ENCODE assay signal across 8 cellular contexts in genomic region chr2:15560988-15561573, GRCh38. TPM values are rescaled to one million over a fixed set of nuclear protein-coding genes. Genes with fewer than 3 reads are reported as not detected.
DNase-seq lines count a peak whose midpoint lies in the region; ATAC-seq, FAIRE-seq and TF ChIP-seq lines count a peak whose summit lies in the region.

Gene NBAS (minus strand): TSS chr2:15561334. CDS start chr2:15561304, 30 bp downstream.

- H4K20me1 ChIP-seq in smooth muscle cell (ENCODE audit: low read depth) = peaks cover 26% of the 10 kb centered on the region

- DNase-seq in ACHN (peak; percentile 92), NCI-H2227 (lab: John Stamatoyannopoulos, UW; ENCODE audit: unreplicated experiment) (peak; percentile 92), WTC11 (ENCODE audit: low spot score) (peak; percentile 81), bronchial epithelial cell (ENCODE audit: low read depth) (peak; percentile 78), iPS-NIHi7 (ENCODE audit: extremely low spot score) (peak; percentile 87), smooth muscle cell (lab: John Stamatoyannopoulos, UW; ENCODE audit: unreplicated experiment) (peak; percentile 31)

- WGBS in smooth muscle cell (ENCODE audit: low lambda C conversion rate) = under 1% methylated on average over 30 of the region's 30 CpGs

- H3K4me2 ChIP-seq in smooth muscle cell = peak within 1 kb of the TSS; percentile 98

- FAIRE-seq in bronchial epithelial cell (lab: Jason Lieb, UNC) = no peak

- in situ Hi-C loops in ACHN (cut with HindIII; ENCODE audit: low pct_ligation_motif_present, low pct_unique_long_range_greater_than_20kb, low sequenced_read_pairs) = no loop called here

- H3K27me3 ChIP-seq in bronchial epithelial cell (ENCODE audit: control insufficient read depth, insufficient read depth, low read length) (no peaks in the 10 kb centered on the region), smooth muscle cell (ENCODE audit: low read depth) (peaks cover 6% of the 10 kb centered on the region)

- H3K9me3 Mint-ChIP-seq in WTC11 = no peaks in the 10 kb centered on the region

- ATAC-seq in GM18868 (IDR thresholded peaks at IDR 0.05; ENCODE audit: unreplicated experiment) = peak; percentile 95
- peak; percentile 72 for ATAC-seq in HG03108 (IDR thresholded peaks at IDR 0.05; ENCODE audit: unreplicated experiment)
- ATAC-seq in WTC11 = peak; percentile 92

- peak within 1 kb of the TSS; percentile 99 for H3K27ac ChIP-seq in smooth muscle cell (ENCODE audit: low read depth)

- peak within 1 kb of the TSS; percentile 75 for H3K4me3 ChIP-seq in bronchial epithelial cell (ENCODE audit: low read depth, low read length)
- peak within 1 kb of the TSS; percentile 94 for H3K4me3 ChIP-seq in smooth muscle cell

- H3K27ac Mint-ChIP-seq in WTC11 = peak within 1 kb of the TSS; percentile 81

- H3K36me3 ChIP-seq in bronchial epithelial cell (ENCODE audit: control insufficient read depth, insufficient read depth, low read length) = no peaks in the 10 kb centered on the region
- no peaks in the 10 kb centered on the region for H3K36me3 ChIP-seq in smooth muscle cell (ENCODE audit: low read depth)

- POLR2A ChIA-PET in WTC11 (lab: Charles Lee) = no interaction called here

- peak within 1 kb of the TSS; percentile 99 for H2AFZ ChIP-seq in smooth muscle cell (ENCODE audit: low read depth)

- H3F3A ChIP-seq in smooth muscle cell (ENCODE audit: low read depth) = peaks cover 4% of the 10 kb centered on the region

- TF ChIP-seq CTCF in WTC11 (IDR thresholded peaks at IDR 0.05) (no peak), bronchial epithelial cell (IDR thresholded peaks at IDR 0.05; ENCODE audit: insufficient read depth, low read length, severe bottlenecking) (no peak), smooth muscle cell (IDR thresholded peaks at IDR 0.05; ENCODE audit: borderline replicate concordance, insufficient read depth, poor library complexity, severe bottlenecking) (no peak)

- H3K4me3 Mint-ChIP-seq in WTC11 = peak within 1 kb of the TSS; percentile 99

- peaks cover 6% of the 10 kb centered on the region for H3K27me3 Mint-ChIP-seq in WTC11 (ENCODE audit: low read depth)

- H3K79me2 ChIP-seq in smooth muscle cell (ENCODE audit: low read depth) = peaks cover 50% of the 10 kb centered on the region

- CTCF ChIA-PET in WTC11 (lab: Charles Lee) = interaction anchor here (0.6 to 2.0 kb wide), 7 partner anchors 12 to 1068 kb away, joined by 3 to 24 read pairs (median 4); no protein-coding TSS in a partner anchor

- H3K4me1 Mint-ChIP-seq in WTC11 = peaks cover 19% of the 10 kb centered on the region

- peaks cover 7% of the 10 kb centered on the region for H3K4me1 ChIP-seq in smooth muscle cell (ENCODE audit: low read depth)

- H3K36me3 Mint-ChIP-seq in WTC11 = no peaks in the 10 kb centered on the region

- no peaks in the 10 kb centered on the region for H3K9me3 ChIP-seq in smooth muscle cell (replicated peaks; ENCODE audit: low read depth)

- peak within 1 kb of the TSS; percentile 99 for H3K9ac ChIP-seq in smooth muscle cell (ENCODE audit: low read depth)

TF ChIP-seq in WTC11, 78 proteins besides CTCF, POLR2A, EP300 and RAD21 (continues in another document):
- TF ChIP-seq ZNF416 (CRISPR knock-in tag; IDR thresholded peaks at IDR 0.05) (no peak), SP1 (CRISPR knock-in tag; conservative IDR thresholded peaks at IDR 0.05) (peak; percentile 44; the same call in 1 of the 2 replicates), ZBTB43 (CRISPR knock-in tag; IDR thresholded peaks at IDR 0.05) (no peak), ZNF317 (CRISPR knock-in tag; IDR thresholded peaks at IDR 0.05; ENCODE audit: borderline replicate concordance, low read depth) (no peak), ZNF396 (CRISPR knock-in tag; IDR thresholded peaks at IDR 0.05; ENCODE audit: borderline replicate concordance) (no peak), FOXP4 (CRISPR knock-in tag; IDR thresholded peaks at IDR 0.05) (0 out of 2 replicates have a peak, but pooled peaks have one; percentile 19), TCF7 (CRISPR knock-in tag; IDR thresholded peaks at IDR 0.05; ENCODE audit: low read depth) (no peak), NFE2L1 (CRISPR knock-in tag; IDR thresholded peaks at IDR 0.05) (no peak), GRHL2 (CRISPR knock-in tag; IDR thresholded peaks at IDR 0.05; ENCODE audit: insufficient replicate concordance, severe bottlenecking) (no peak), GABPB1 (CRISPR knock-in tag; IDR thresholded peaks at IDR 0.05) (peak; percentile 47; the same call in 1 of the 2 replicates), ZNF232 (CRISPR knock-in tag; IDR thresholded peaks at IDR 0.05) (no peak), ESRRA (CRISPR knock-in tag; IDR thresholded peaks at IDR 0.05; ENCODE audit: borderline replicate concordance) (no peak), TEAD1 (CRISPR knock-in tag; IDR thresholded peaks at IDR 0.05) (0 out of 2 replicates have a peak, but pooled peaks have one; percentile 16), OVOL2 (CRISPR knock-in tag; IDR thresholded peaks at IDR 0.05; ENCODE audit: borderline replicate concordance) (no peak), IRF1 (CRISPR knock-in tag; IDR thresholded peaks at IDR 0.05) (no peak), NR3C1 (CRISPR knock-in tag; conservative IDR thresholded peaks at IDR 0.05; ENCODE audit: low read depth) (no peak), CREM (CRISPR knock-in tag; IDR thresholded peaks at IDR 0.05) (no peak; the same call in none of the 2 replicates)
- TF ChIP-seq, protein P1, sequence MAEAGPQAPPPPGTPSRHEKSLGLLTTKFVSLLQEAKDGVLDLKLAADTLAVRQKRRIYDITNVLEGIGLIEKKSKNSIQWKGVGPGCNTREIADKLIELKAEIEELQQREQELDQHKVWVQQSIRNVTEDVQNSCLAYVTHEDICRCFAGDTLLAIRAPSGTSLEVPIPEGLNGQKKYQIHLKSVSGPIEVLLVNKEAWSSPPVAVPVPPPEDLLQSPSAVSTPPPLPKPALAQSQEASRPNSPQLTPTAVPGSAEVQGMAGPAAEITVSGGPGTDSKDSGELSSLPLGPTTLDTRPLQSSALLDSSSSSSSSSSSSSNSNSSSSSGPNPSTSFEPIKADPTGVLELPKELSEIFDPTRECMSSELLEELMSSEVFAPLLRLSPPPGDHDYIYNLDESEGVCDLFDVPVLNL (CRISPR knock-in tag; IDR thresholded peaks at IDR 0.05; ENCODE audit: borderline replicate concordance, low read depth) = no peak
- TF ChIP-seq, protein P2, sequence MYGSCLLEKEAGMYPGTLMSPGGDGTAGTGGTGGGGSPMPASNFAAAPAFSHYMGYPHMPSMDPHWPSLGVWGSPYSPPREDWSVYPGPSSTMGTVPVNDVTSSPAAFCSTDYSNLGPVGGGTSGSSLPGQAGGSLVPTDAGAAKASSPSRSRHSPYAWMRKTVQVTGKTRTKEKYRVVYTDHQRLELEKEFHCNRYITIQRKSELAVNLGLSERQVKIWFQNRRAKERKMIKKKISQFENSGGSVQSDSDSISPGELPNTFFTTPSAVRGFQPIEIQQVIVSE (CRISPR knock-in tag; IDR thresholded peaks at IDR 0.05; ENCODE audit: borderline replicate concordance) = no peak
- TF ChIP-seq, protein P3, sequence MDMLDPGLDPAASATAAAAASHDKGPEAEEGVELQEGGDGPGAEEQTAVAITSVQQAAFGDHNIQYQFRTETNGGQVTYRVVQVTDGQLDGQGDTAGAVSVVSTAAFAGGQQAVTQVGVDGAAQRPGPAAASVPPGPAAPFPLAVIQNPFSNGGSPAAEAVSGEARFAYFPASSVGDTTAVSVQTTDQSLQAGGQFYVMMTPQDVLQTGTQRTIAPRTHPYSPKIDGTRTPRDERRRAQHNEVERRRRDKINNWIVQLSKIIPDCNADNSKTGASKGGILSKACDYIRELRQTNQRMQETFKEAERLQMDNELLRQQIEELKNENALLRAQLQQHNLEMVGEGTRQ (CRISPR knock-in tag; IDR thresholded peaks at IDR 0.05) = no peak

RNA-seq across cellular contexts. Expression of gene NBAS, which starts in this region (rescaled TPM):
- total RNA-seq in WTC11 (2021) (32.3 to 42.6 TPM (median 41.4 TPM) in 3 replicates), bronchial epithelial cell (72.6 and 78.2 TPM in 2 replicates), smooth muscle cell (51.1 and 72.0 TPM in 2 replicates)
- polyA plus RNA-seq in smooth muscle cell = 28.8 and 31.2 TPM in 2 replicates

Comparison
In these comparisons a context has a peak if more than half of its experiments do, and no peak if none do; other contexts are left out.
1. Peak in every context shown above with its lines: DNase-seq, ATAC-seq, H3K4me3 ChIP-seq and H3K27ac ChIP-seq.
2. DNase-seq: peak in every context shown above with its lines; median percentile 92 in ACHN; 92 in NCI-H2227; 87 in iPS-NIHi7; 81 in WTC11; 78 in bronchial epithelial cell; 31 in smooth muscle cell.